In the genomic region with DNA sequence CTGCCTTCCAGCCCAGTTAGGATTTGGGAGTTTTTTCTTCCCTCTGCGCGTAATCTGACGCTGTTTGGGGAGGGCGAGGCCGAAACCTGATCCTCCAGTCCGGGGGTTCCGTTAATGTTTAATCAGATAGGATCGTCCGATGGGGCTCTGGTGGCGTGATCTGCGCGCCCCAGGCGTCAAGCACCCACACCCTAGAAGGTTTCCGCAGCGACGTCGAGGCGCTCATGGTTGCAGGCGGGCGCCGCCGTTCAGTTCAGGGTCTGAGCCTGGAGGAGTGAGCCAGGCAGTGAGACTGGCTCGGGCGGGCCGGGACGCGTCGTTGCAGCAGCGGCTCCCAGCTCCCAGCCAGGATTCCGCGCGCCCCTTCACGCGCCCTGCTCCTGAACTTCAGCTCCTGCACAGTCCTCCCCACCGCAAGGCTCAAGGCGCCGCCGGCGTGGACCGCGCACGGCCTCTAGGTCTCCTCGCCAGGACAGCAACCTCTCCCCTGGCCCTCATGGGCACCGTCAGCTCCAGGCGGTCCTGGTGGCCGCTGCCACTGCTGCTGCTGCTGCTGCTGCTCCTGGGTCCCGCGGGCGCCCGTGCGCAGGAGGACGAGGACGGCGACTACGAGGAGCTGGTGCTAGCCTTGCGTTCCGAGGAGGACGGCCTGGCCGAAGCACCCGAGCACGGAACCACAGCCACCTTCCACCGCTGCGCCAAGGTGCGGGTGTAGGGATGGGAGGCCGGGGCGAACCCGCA, we compare ENCODE assay signal across 1 cellular context.
A peak's percentile ranks its signal among the peaks of the same experiment; 100 is the strongest.
TF ChIP-seq lines count a peak whose summit lies in the region.

Gene PCSK9 (plus strand): TSS at position 207 of the 741 bp plus-strand sequence. CDS start 290 bp downstream, at position 497.

TF ChIP-seq in HepG2, 621 proteins besides CTCF, POLR2A, EP300 and RAD21 (continued from another document and continues in another):
- TF ChIP-seq, protein P1, sequence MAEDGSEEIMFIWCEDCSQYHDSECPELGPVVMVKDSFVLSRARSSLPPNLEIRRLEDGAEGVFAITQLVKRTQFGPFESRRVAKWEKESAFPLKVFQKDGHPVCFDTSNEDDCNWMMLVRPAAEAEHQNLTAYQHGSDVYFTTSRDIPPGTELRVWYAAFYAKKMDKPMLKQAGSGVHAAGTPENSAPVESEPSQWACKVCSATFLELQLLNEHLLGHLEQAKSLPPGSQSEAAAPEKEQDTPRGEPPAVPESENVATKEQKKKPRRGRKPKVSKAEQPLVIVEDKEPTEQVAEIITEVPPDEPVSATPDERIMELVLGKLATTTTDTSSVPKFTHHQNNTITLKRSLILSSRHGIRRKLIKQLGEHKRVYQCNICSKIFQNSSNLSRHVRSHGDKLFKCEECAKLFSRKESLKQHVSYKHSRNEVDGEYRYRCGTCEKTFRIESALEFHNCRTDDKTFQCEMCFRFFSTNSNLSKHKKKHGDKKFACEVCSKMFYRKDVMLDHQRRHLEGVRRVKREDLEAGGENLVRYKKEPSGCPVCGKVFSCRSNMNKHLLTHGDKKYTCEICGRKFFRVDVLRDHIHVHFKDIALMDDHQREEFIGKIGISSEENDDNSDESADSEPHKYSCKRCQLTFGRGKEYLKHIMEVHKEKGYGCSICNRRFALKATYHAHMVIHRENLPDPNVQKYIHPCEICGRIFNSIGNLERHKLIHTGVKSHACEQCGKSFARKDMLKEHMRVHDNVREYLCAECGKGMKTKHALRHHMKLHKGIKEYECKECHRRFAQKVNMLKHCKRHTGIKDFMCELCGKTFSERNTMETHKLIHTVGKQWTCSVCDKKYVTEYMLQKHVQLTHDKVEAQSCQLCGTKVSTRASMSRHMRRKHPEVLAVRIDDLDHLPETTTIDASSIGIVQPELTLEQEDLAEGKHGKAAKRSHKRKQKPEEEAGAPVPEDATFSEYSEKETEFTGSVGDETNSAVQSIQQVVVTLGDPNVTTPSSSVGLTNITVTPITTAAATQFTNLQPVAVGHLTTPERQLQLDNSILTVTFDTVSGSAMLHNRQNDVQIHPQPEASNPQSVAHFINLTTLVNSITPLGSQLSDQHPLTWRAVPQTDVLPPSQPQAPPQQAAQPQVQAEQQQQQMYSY (CRISPR knock-in tag; IDR thresholded peaks at IDR 0.05), result peak; percentile 64
- no peak for TF ChIP-seq XRCC5 (optimal IDR thresholded peaks at IDR 0.05; ENCODE audit: low read length)
- TF ChIP-seq EHMT2 (IDR thresholded peaks at IDR 0.05; ENCODE audit: borderline replicate concordance, low read depth, low read length), result no peak
- no peak for TF ChIP-seq MAFK (conservative IDR thresholded peaks at IDR 0.05 in 1 of 2, IDR thresholded peaks at IDR 0.05 in 1 of 2; ENCODE audit: low read length in 2 of 2)
- peak; percentile 83 for TF ChIP-seq ZBTB42 (CRISPR knock-in tag; IDR thresholded peaks at IDR 0.05)
- peak; percentile 95 for TF ChIP-seq ZNF331 (CRISPR knock-in tag; IDR thresholded peaks at IDR 0.05)
- TF ChIP-seq ZNF510 (CRISPR knock-in tag; IDR thresholded peaks at IDR 0.05; ENCODE audit: low read depth), result 0 out of 2 replicates have a peak, but pooled peaks have one; percentile 89
- TF ChIP-seq REL (CRISPR knock-in tag; conservative IDR thresholded peaks at IDR 0.05), result peak; percentile 83; the same call in 1 of the 2 replicates
- peak; percentile 97 for TF ChIP-seq ARNT2 (CRISPR knock-in tag; IDR thresholded peaks at IDR 0.05; ENCODE audit: low read depth)
- TF ChIP-seq NR2C2 (CRISPR knock-in tag; IDR thresholded peaks at IDR 0.05; ENCODE audit: borderline replicate concordance), result no peak
- no peak for TF ChIP-seq SMARCC2 (IDR thresholded peaks at IDR 0.05)
- no peak for TF ChIP-seq PLSCR1 (CRISPR knock-in tag; IDR thresholded peaks at IDR 0.05; ENCODE audit: borderline replicate concordance)
- no peak; the same call in 1 of the 2 replicates for TF ChIP-seq FOXO1 (CRISPR knock-in tag; IDR thresholded peaks at IDR 0.05)
- no peak for TF ChIP-seq PHF5A (CRISPR knock-in tag; IDR thresholded peaks at IDR 0.05; ENCODE audit: low read depth, unreplicated experiment)
- peak; percentile 66; the same call in 1 of the 2 replicates for TF ChIP-seq CHCHD3 (CRISPR knock-in tag; IDR thresholded peaks at IDR 0.05)
- TF ChIP-seq HCFC1 (IDR thresholded peaks at IDR 0.05; ENCODE audit: low read depth, low read length), result no peak
- 0 out of 2 replicates have a peak, but pooled peaks have one; percentile 70 for TF ChIP-seq ZMAT3 (CRISPR knock-in tag; conservative IDR thresholded peaks at IDR 0.05)
- no peak for TF ChIP-seq STAG1 (CRISPR knock-in tag; IDR thresholded peaks at IDR 0.05)
- 0 out of 2 replicates have a peak, but pooled peaks have one; percentile 56 for TF ChIP-seq ZBTB49 (CRISPR knock-in tag; IDR thresholded peaks at IDR 0.05; ENCODE audit: borderline replicate concordance)
- TF ChIP-seq ZNF333 (CRISPR knock-in tag; IDR thresholded peaks at IDR 0.05; ENCODE audit: borderline replicate concordance), result peak; percentile 53; the same call in 1 of the 2 replicates
- TF ChIP-seq HNRNPH1 (optimal IDR thresholded peaks at IDR 0.05; ENCODE audit: low read depth, low read length), result no peak
- peak; percentile 88; the same call in 1 of the 2 replicates for TF ChIP-seq MXD4 (CRISPR knock-in tag; IDR thresholded peaks at IDR 0.05)
- TF ChIP-seq, protein P2, sequence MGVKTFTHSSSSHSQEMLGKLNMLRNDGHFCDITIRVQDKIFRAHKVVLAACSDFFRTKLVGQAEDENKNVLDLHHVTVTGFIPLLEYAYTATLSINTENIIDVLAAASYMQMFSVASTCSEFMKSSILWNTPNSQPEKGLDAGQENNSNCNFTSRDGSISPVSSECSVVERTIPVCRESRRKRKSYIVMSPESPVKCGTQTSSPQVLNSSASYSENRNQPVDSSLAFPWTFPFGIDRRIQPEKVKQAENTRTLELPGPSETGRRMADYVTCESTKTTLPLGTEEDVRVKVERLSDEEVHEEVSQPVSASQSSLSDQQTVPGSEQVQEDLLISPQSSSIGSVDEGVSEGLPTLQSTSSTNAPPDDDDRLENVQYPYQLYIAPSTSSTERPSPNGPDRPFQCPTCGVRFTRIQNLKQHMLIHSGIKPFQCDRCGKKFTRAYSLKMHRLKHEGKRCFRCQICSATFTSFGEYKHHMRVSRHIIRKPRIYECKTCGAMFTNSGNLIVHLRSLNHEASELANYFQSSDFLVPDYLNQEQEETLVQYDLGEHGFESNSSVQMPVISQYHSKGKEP (CRISPR knock-in tag; IDR thresholded peaks at IDR 0.05), result peak; percentile 31; the same call in 1 of the 2 replicates
- peak; percentile 90 for TF ChIP-seq SALL1 (CRISPR knock-in tag; IDR thresholded peaks at IDR 0.05)
- 0 out of 2 replicates have a peak, but pooled peaks have one; percentile 47 for TF ChIP-seq MLLT10 (CRISPR knock-in tag; IDR thresholded peaks at IDR 0.05)
- TF ChIP-seq LBX2 (CRISPR knock-in tag; IDR thresholded peaks at IDR 0.05; ENCODE audit: borderline replicate concordance), result peak; percentile 75; the same call in 1 of the 2 replicates
- no peak for TF ChIP-seq NCOA5 (CRISPR knock-in tag; IDR thresholded peaks at IDR 0.05)
- TF ChIP-seq YEATS4 (CRISPR knock-in tag; IDR thresholded peaks at IDR 0.05; ENCODE audit: borderline replicate concordance), result peak; percentile 76
- TF ChIP-seq RARG (CRISPR knock-in tag; IDR thresholded peaks at IDR 0.05; ENCODE audit: low read depth), result 0 out of 2 replicates have a peak, but pooled peaks have one; percentile 46
- TF ChIP-seq HNF4G (IDR thresholded peaks at IDR 0.05; ENCODE audit: borderline replicate concordance, low read depth, low read length), result no peak
- no peak for TF ChIP-seq HNF4G (CRISPR knock-in tag; IDR thresholded peaks at IDR 0.05; ENCODE audit: borderline replicate concordance, low read depth)
- peak; percentile 92; the same call in 1 of the 2 replicates for TF ChIP-seq SNAI1 (CRISPR knock-in tag; IDR thresholded peaks at IDR 0.05; ENCODE audit: borderline replicate concordance)
- TF ChIP-seq ZNF619 (CRISPR knock-in tag; IDR thresholded peaks at IDR 0.05), result no peak; the same call in 1 of the 2 replicates
- peak; percentile 70; the same call in 1 of the 2 replicates for TF ChIP-seq PHF21A (CRISPR knock-in tag; IDR thresholded peaks at IDR 0.05)
- no peak for TF ChIP-seq SKI (IDR thresholded peaks at IDR 0.05; ENCODE audit: partially characterized antibody)
- TF ChIP-seq IKZF4 (CRISPR knock-in tag; IDR thresholded peaks at IDR 0.05; ENCODE audit: borderline replicate concordance, low read depth, not compliant biosample characterization), result peak; percentile 90
- peak; percentile 88 for TF ChIP-seq CENPT (CRISPR knock-in tag; IDR thresholded peaks at IDR 0.05; ENCODE audit: low read depth)
- TF ChIP-seq, protein P3, sequence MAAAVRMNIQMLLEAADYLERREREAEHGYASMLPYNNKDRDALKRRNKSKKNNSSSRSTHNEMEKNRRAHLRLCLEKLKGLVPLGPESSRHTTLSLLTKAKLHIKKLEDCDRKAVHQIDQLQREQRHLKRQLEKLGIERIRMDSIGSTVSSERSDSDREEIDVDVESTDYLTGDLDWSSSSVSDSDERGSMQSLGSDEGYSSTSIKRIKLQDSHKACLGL (CRISPR knock-in tag; IDR thresholded peaks at IDR 0.05), result peak; percentile 82; the same call in 1 of the 2 replicates
- peak; percentile 90; the same call in 1 of the 2 replicates for TF ChIP-seq ARID2 (CRISPR knock-in tag; IDR thresholded peaks at IDR 0.05; ENCODE audit: borderline replicate concordance)
- TF ChIP-seq RCOR2 (CRISPR knock-in tag; IDR thresholded peaks at IDR 0.05), result no peak
- TF ChIP-seq ZNF546 (CRISPR knock-in tag; conservative IDR thresholded peaks at IDR 0.05), result no peak
- TF ChIP-seq, protein P4, sequence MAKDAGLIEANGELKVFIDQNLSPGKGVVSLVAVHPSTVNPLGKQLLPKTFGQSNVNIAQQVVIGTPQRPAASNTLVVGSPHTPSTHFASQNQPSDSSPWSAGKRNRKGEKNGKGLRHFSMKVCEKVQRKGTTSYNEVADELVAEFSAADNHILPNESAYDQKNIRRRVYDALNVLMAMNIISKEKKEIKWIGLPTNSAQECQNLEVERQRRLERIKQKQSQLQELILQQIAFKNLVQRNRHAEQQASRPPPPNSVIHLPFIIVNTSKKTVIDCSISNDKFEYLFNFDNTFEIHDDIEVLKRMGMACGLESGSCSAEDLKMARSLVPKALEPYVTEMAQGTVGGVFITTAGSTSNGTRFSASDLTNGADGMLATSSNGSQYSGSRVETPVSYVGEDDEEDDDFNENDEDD (CRISPR knock-in tag; IDR thresholded peaks at IDR 0.05; ENCODE audit: borderline replicate concordance), result peak; percentile 78; the same call in 1 of the 2 replicates
- TF ChIP-seq ZNF782 (CRISPR knock-in tag; IDR thresholded peaks at IDR 0.05; ENCODE audit: borderline replicate concordance), result peak; percentile 90
- TF ChIP-seq ZNF451 (CRISPR knock-in tag; IDR thresholded peaks at IDR 0.05), result peak; percentile 85; the same call in 1 of the 2 replicates
- TF ChIP-seq BCLAF1 (IDR thresholded peaks at IDR 0.05), result no peak
